ENCODE assay signal across 14 cellular contexts in the genomic region with DNA sequence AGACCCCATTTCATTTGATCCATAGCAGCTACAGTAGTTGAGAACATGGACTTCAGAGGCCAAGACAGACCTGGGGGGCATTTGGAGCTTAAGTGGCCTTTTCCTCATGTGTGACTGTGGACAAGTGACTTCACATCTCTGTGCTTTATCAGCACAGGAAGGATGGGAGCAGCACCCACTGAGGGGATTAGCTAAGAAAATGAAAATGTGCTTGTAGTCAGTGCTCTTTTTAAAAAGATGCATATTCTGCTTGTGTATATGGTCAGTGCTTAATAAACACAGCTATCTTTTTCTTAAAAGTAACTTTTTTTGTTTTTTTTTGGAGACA. TPM values are rescaled to one million over a fixed set of nuclear protein-coding genes. Genes with fewer than 3 reads are reported as not detected.
A peak's percentile ranks its signal among the peaks of the same experiment; 100 is the strongest.
DNase-seq lines count a peak whose midpoint lies in the region; ATAC-seq and TF ChIP-seq lines count a peak whose summit lies in the region.
"Had no signal": no experiment of that assay in that cellular context is flagged by ENCODE, and none has a peak within 500 bp of the region (broad histone marks: within the 10 kb centered on the region; RNA-seq: fewer than 3 reads in every experiment).

No MANE protein-coding gene starts in this region.

- no peak for ATAC-seq in stimulated activated effector memory CD8-positive, alpha-beta T cell treated with anti-CD3 and anti-CD28 coated beads, Interleukin-12 subunit alpha, Interleukin-12 subunit beta, amount 100 ng/mL, for 72 hours
- ATAC-seq in HG03025 (IDR thresholded peaks at IDR 0.05; ENCODE audit: low FRiP score, unreplicated experiment) (no peak), HG02840 (IDR thresholded peaks at IDR 0.05; ENCODE audit: low FRiP score, unreplicated experiment) (no peak)
- ATAC-seq: foreskin keratinocyte had no signal

- TF ChIP-seq CTCF in brain (conservative IDR thresholded peaks at IDR 0.05) (no peak), WERI-Rb-1 (IDR thresholded peaks at IDR 0.05; ENCODE audit: low read depth, low read length) (no peak)

- H3K9me3 Mint-ChIP-seq in T-helper 1 cell treated with Interleukin-12 subunit alpha and Interleukin-12 subunit beta and Interleukin-4 antibody, amounts not matched to agents 30 μg/mL and 1 μg/mL, for 36 hours, result no peaks in the 10 kb centered on the region
- H3K9me3 Mint-ChIP-seq in IgD-negative memory B cell (no peaks in the 10 kb centered on the region), brain (no peaks in the 10 kb centered on the region)
- no peaks in the 10 kb centered on the region for H3K9me3 Mint-ChIP-seq in stimulated activated effector memory CD8-positive, alpha-beta T cell treated with anti-CD3 and anti-CD28 coated beads, Interleukin-12 subunit alpha, Interleukin-12 subunit beta, amount 100 ng/mL, for 72 hours

- H3K27ac ChIP-seq in WERI-Rb-1, result no peak overlapping the region
- H3K27ac ChIP-seq: 22Rv1, foreskin keratinocyte had no signal

- H3K27me3 Mint-ChIP-seq in T-helper 1 cell treated with Interleukin-12 subunit alpha and Interleukin-12 subunit beta and Interleukin-4 antibody, amounts not matched to agents 30 μg/mL and 1 μg/mL, for 36 hours (ENCODE audit: low read depth), result no peaks in the 10 kb centered on the region
- no peaks in the 10 kb centered on the region for H3K27me3 Mint-ChIP-seq in IgD-negative memory B cell
- H3K27me3 Mint-ChIP-seq in brain, result no peaks in the 10 kb centered on the region

- H3K27me3 ChIP-seq in WERI-Rb-1 (ENCODE audit: insufficient read depth, low read depth, severe bottlenecking), result no peaks in the 10 kb centered on the region
- H3K27me3 ChIP-seq: foreskin keratinocyte had no signal

- peaks cover 4% of the 10 kb centered on the region for H3K36me3 Mint-ChIP-seq in T-helper 1 cell treated with Interleukin-12 subunit alpha and Interleukin-12 subunit beta and Interleukin-4 antibody, amounts not matched to agents 30 μg/mL and 1 μg/mL, for 36 hours (ENCODE audit: low read depth)
- H3K36me3 Mint-ChIP-seq in IgD-negative memory B cell, result peaks cover 2% of the 10 kb centered on the region
- H3K36me3 Mint-ChIP-seq in brain, result no peaks in the 10 kb centered on the region
- peaks cover 17% of the 10 kb centered on the region for H3K36me3 Mint-ChIP-seq in stimulated activated effector memory CD8-positive, alpha-beta T cell treated with anti-CD3 and anti-CD28 coated beads, Interleukin-12 subunit alpha, Interleukin-12 subunit beta, amount 100 ng/mL, for 72 hours

- H3K4me3 Mint-ChIP-seq in T-helper 1 cell treated with Interleukin-12 subunit alpha and Interleukin-12 subunit beta and Interleukin-4 antibody, amounts not matched to agents 30 μg/mL and 1 μg/mL, for 36 hours, result no peak overlapping the region
- peak overlapping the region in 1 of 4 donors; percentile 62 for H3K4me3 Mint-ChIP-seq in IgD-negative memory B cell
- H3K4me3 Mint-ChIP-seq in brain, result no peak overlapping the region
- H3K4me3 Mint-ChIP-seq in stimulated activated effector memory CD8-positive, alpha-beta T cell treated with anti-CD3 and anti-CD28 coated beads, Interleukin-12 subunit alpha, Interleukin-12 subunit beta, amount 100 ng/mL, for 72 hours, result no peak overlapping the region

- peak overlapping the region; percentile 38 for H3K27ac Mint-ChIP-seq in T-helper 1 cell treated with Interleukin-12 subunit alpha and Interleukin-12 subunit beta and Interleukin-4 antibody, amounts not matched to agents 30 μg/mL and 1 μg/mL, for 36 hours
- H3K27ac Mint-ChIP-seq in IgD-negative memory B cell (peak overlapping the region in 2 of 3 donors; percentile 86 to 92), brain (peak overlapping the region in 3 of 5 experiments; percentile 20 to 31 (median 24))
- peak overlapping the region; percentile 79 for H3K27ac Mint-ChIP-seq in stimulated activated effector memory CD8-positive, alpha-beta T cell treated with anti-CD3 and anti-CD28 coated beads, Interleukin-12 subunit alpha, Interleukin-12 subunit beta, amount 100 ng/mL, for 72 hours

- H3K36me3 ChIP-seq in WERI-Rb-1, result no peaks in the 10 kb centered on the region; the same call in 1 of the 2 replicates

- H3K4me3 ChIP-seq in WERI-Rb-1 (ENCODE audit: low read depth, low read length), result no peak overlapping the region

- no peaks in the 10 kb centered on the region for H3K9me3 ChIP-seq in WERI-Rb-1 (ENCODE audit: severe bottlenecking)

- DNase-seq in T-helper 1 cell (no peak), WERI-Rb-1 (no peak)
- no peak for DNase-seq in stimulated activated effector memory CD8-positive, alpha-beta T cell treated with anti-CD3 and anti-CD28 coated beads, Interleukin-12 subunit alpha, Interleukin-12 subunit beta, amount 100 ng/mL, for 72 hours (ENCODE audit: low spot score in 2 of 2)
- DNase-seq: foreskin keratinocyte; NCI-H1092 treated with DMSO at 0.1 percent for 48 hours; NCI-H526 treated with DMSO at 0.1 percent for 48 hours; OCI-M1; stimulated activated CD4-positive, alpha-beta T cell treated with anti-CD3 and anti-CD28 coated beads, Interleukin-1b, Interleukin-23, amount 100 ng/mL, for 48 hours had no signal

- H3K4me1 Mint-ChIP-seq in T-helper 1 cell treated with Interleukin-12 subunit alpha and Interleukin-12 subunit beta and Interleukin-4 antibody, amounts not matched to agents 30 μg/mL and 1 μg/mL, for 36 hours (ENCODE audit: low read depth), result peaks cover 34% of the 10 kb centered on the region
- H3K4me1 Mint-ChIP-seq in IgD-negative memory B cell (peaks cover 40 to 53% (median 50%) of the 10 kb centered on the region in 3 donors), brain (peaks cover 79% of the 10 kb centered on the region)
- peaks cover 81% of the 10 kb centered on the region for H3K4me1 Mint-ChIP-seq in stimulated activated effector memory CD8-positive, alpha-beta T cell treated with anti-CD3 and anti-CD28 coated beads, Interleukin-12 subunit alpha, Interleukin-12 subunit beta, amount 100 ng/mL, for 72 hours

RNA-seq across cellular contexts. Expression of gene SLC6A6, which starts 34.5 kb away (rescaled TPM):
- 7.6 TPM for polyA plus RNA-seq in IgD-negative memory B cell
- polyA plus RNA-seq in brain (ENCODE audit: insufficient read depth, low read depth, low replicate concordance), result 5.2 TPM

Comparison
In these comparisons a context has a peak if more than half of its experiments do, and no peak if none do; other contexts are left out.
1. H3K27ac Mint-ChIP-seq: peak in every context shown above with its lines; median percentile 89 in IgD-negative memory B cell; 79 in stimulated activated effector memory CD8-positive, alpha-beta T cell treated with anti-CD3 and anti-CD28 coated beads, Interleukin-12 subunit alpha, Interleukin-12 subunit beta, amount 100 ng/mL, for 72 hours; 38 in T-helper 1 cell treated with Interleukin-12 subunit alpha and Interleukin-12 subunit beta and Interleukin-4 antibody, amounts not matched to agents 30 μg/mL and 1 μg/mL, for 36 hours; 24 in brain.